ENCODE assay signal across 26 cellular contexts in the genomic region with DNA sequence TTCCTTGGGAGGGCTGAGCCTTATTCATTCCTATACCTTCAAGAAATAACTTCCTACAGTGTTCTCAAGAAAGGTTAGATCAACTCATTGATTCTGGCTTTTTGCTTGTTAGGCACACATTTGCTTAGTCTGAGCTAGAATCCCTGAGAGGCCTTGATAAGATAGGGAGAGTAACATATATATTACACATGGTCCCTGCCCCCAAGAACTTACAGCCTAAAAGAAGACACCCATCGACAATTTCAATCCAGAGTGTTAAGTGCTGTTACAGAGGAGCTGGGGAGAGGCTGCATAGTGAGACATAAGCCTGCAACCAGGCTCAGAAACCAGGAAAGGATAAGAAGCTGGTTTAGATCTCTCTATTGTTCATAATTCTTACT.
DNase-seq lines count a peak whose midpoint lies in the region; ATAC-seq and TF ChIP-seq lines count a peak whose summit lies in the region.
"Had no signal": no experiment of that assay in that cellular context is flagged by ENCODE, and none has a peak within 500 bp of the region (broad histone marks: within the 10 kb centered on the region; RNA-seq: fewer than 3 reads in every experiment).

No MANE protein-coding gene starts in this region.

- H3K36me3 ChIP-seq in right atrium auricular region (peaks cover 53% of the 10 kb centered on the region), iPS-15b (ENCODE audit: control insufficient read depth, insufficient read depth, low read length) (peaks cover 45% of the 10 kb centered on the region)

- peaks cover 68% of the 10 kb centered on the region for H3K4me1 Mint-ChIP-seq in neural crest cell

- no peak for ATAC-seq in HG03139 (IDR thresholded peaks at IDR 0.05; ENCODE audit: unreplicated experiment)
- ATAC-seq: A549; activated T-cell treated with anti-CD3 and anti-CD28 coated beads, Interleukin-2, amount 50 U/mL, for 4 hours; natural killer cell treated with Interleukin-12 subunit alpha and Interleukin-12 subunit beta and Interleukin-15 and Interleukin-18, amount 100 ng/mL, for 72 hours; psoas muscle had no signal

- no peaks in the 10 kb centered on the region for H3K9me3 ChIP-seq in right atrium auricular region
- H3K9me3 ChIP-seq in iPS-15b (ENCODE audit: control insufficient read depth, insufficient read depth, low read length): no peaks in the 10 kb centered on the region
- H3K9me3 ChIP-seq: A549, psoas muscle, SJSA1, thoracic aorta had no signal

- peak overlapping the region; percentile 79 to 87 for H3K27ac ChIP-seq in right atrium auricular region
- H3K27ac ChIP-seq: A549, psoas muscle, SJSA1, thoracic aorta had no signal

- H3K27me3 ChIP-seq in right atrium auricular region (no peaks in the 10 kb centered on the region), iPS-15b (ENCODE audit: control insufficient read depth, insufficient read depth, low read length) (no peaks in the 10 kb centered on the region)
- H3K27me3 ChIP-seq: SJSA1 had no signal

- H3K27ac Mint-ChIP-seq in neural crest cell (ENCODE audit: unreplicated experiment): peak overlapping the region; percentile 86
- H3K27ac Mint-ChIP-seq: activated naive CD4-positive, alpha-beta T cell treated with anti-CD3 and anti-CD28 coated beads for 36 hours; B cell; natural killer cell treated with Interleukin-12 subunit alpha and Interleukin-12 subunit beta and Interleukin-15 and Interleukin-18, amount 100 ng/mL, for 72 hours; T-helper 1 cell treated with Interleukin-12 subunit alpha and Interleukin-12 subunit beta and Interleukin-4 antibody, amounts not matched to agents 30 μg/mL and 1 μg/mL, for 36 hours had no signal

- no peaks in the 10 kb centered on the region for H3K27me3 Mint-ChIP-seq in neural crest cell (ENCODE audit: low read depth)
- H3K27me3 Mint-ChIP-seq: B cell had no signal

- H3K4me3 Mint-ChIP-seq in neural crest cell: peak overlapping the region; percentile 61
- H3K4me3 Mint-ChIP-seq: activated naive CD4-positive, alpha-beta T cell treated with anti-CD3 and anti-CD28 coated beads for 36 hours; activated T-cell treated with anti-CD3 and anti-CD28 coated beads, Interleukin-2, amount 50 U/mL, for 4 hours; B cell; natural killer cell treated with Interleukin-12 subunit alpha and Interleukin-12 subunit beta and Interleukin-15 and Interleukin-18, amount 100 ng/mL, for 72 hours; T-helper 1 cell treated with Interleukin-12 subunit alpha and Interleukin-12 subunit beta and Interleukin-4 antibody, amounts not matched to agents 30 μg/mL and 1 μg/mL, for 36 hours had no signal

- no peak overlapping the region for H3K4me3 ChIP-seq in right atrium auricular region
- H3K4me3 ChIP-seq in iPS-15b (ENCODE audit: low read depth, low read length): peak overlapping the region; percentile 2
- H3K4me3 ChIP-seq: A549, psoas muscle, SJSA1, skin epidermis, thoracic aorta had no signal

- no peak overlapping the region for H3K9ac ChIP-seq in iPS-15b (ENCODE audit: low read depth, low read length)

- TF ChIP-seq CTCF in right atrium auricular region (IDR thresholded peaks at IDR 0.05) (no peak), neural crest cell (conservative IDR thresholded peaks at IDR 0.05) (no peak)

- H3K4me1 ChIP-seq in right atrium auricular region (peaks cover 0 to 91% of the 10 kb centered on the region in 2 donors), iPS-15b (ENCODE audit: control insufficient read depth, insufficient read depth, low read length) (peaks cover 18% of the 10 kb centered on the region)
- H3K4me1 ChIP-seq: SJSA1 had no signal

- H3K36me3 Mint-ChIP-seq in neural crest cell (ENCODE audit: low read depth): peaks cover 35% of the 10 kb centered on the region
- H3K36me3 Mint-ChIP-seq: natural killer cell treated with Interleukin-12 subunit alpha and Interleukin-12 subunit beta and Interleukin-15 and Interleukin-18, amount 100 ng/mL, for 72 hours had no signal

- DNase-seq in right atrium auricular region (ENCODE audit: low spot score) (no peak), cardiac septum (ENCODE audit: low spot score) (no peak), neural crest cell (ENCODE audit: low read depth, low spot score) (no peak), NCI-H1694 (lab: John Stamatoyannopoulos, UW) (no peak), RKO (ENCODE audit: low spot score) (no peak)
- no peak for DNase-seq in stimulated activated CD4-positive, alpha-beta T cell treated with anti-CD3 and anti-CD28 coated beads, Interleukin-4, amount 100 ng/mL, for 24 hours
- DNase-seq: activated CD4-positive, alpha-beta T cell treated with anti-CD3 and anti-CD28 coated beads for 4 hours; activated naive CD4-positive, alpha-beta T cell treated with anti-CD3 and anti-CD28 coated beads for 36 hours; activated T-cell treated with anti-CD3 and anti-CD28 coated beads, Interleukin-2, amount 50 U/mL, for 4 hours; Calu3; effector CD8-positive, alpha-beta T cell; foreskin melanocyte; NCI-H1048; NCI-H2029 treated with DMSO at 0.1 percent for 48 hours; NCI-H345; psoas muscle; stimulated activated naive CD4-positive, alpha-beta T cell had no signal

- intact Hi-C loops in cardiac septum (cut with DNase I): no loop called here

- H3K9me3 Mint-ChIP-seq in neural crest cell: no peaks in the 10 kb centered on the region
- H3K9me3 Mint-ChIP-seq: activated naive CD4-positive, alpha-beta T cell treated with anti-CD3 and anti-CD28 coated beads for 36 hours; activated T-cell treated with anti-CD3 and anti-CD28 coated beads, Interleukin-2, amount 50 U/mL, for 4 hours; natural killer cell treated with Interleukin-12 subunit alpha and Interleukin-12 subunit beta and Interleukin-15 and Interleukin-18, amount 100 ng/mL, for 72 hours; T-helper 1 cell treated with Interleukin-12 subunit alpha and Interleukin-12 subunit beta and Interleukin-4 antibody, amounts not matched to agents 30 μg/mL and 1 μg/mL, for 36 hours had no signal
